Comparison of ENCODE assay signal across 17 cellular contexts in genomic region chr9:93465853-93466252, GRCh38. TPM values are rescaled to one million over a fixed set of nuclear protein-coding genes. Genes with fewer than 3 reads are reported as not detected.
A peak's percentile ranks its signal among the peaks of the same experiment; 100 is the strongest.
DNase-seq lines count a peak whose midpoint lies in the region; ATAC-seq, FAIRE-seq and TF ChIP-seq lines count a peak whose summit lies in the region.
"Had no signal": no experiment of that assay in that cellular context is flagged by ENCODE, and none has a peak within 500 bp of the region (broad histone marks: within the 10 kb centered on the region; RNA-seq: fewer than 3 reads in every experiment).

No MANE protein-coding gene starts in this region.

- ATAC-seq in GM23338 (no peak), K562 (peak; percentile 13; the same call in 2 of the 3 replicates)

- H3K27me3 Mint-ChIP-seq in CD14-positive monocyte (ENCODE audit: low read depth in 3 of 3) (peaks cover 0 to 1% (median 0%) of the 10 kb centered on the region in 3 donors), GM23338 (ENCODE audit: insufficient read depth, low read depth, poor library complexity) (peaks cover 2% of the 10 kb centered on the region)

- H3K9me3 ChIP-seq in K562 (replicated peaks; ENCODE audit: control insufficient read depth, insufficient read depth, low read depth, low read length) (no peaks in the 10 kb centered on the region), mucosa of stomach (ENCODE audit: control insufficient read depth, low read length) (no peaks in the 10 kb centered on the region)
- H3K9me3 ChIP-seq: HAP-1, MG63 had no signal

- intact Hi-C loops in CD14-positive monocyte (cut with micrococcal nuclease) (no loop called here), K562 (cut with micrococcal nuclease) (no loop called here)

- H3K36me3 Mint-ChIP-seq in CD14-positive monocyte (peaks cover 6 to 10% of the 10 kb centered on the region in 2 donors), GM23338 (ENCODE audit: low read depth) (no peaks in the 10 kb centered on the region; the same call in 2 of the 3 replicates)

- H3K27ac Mint-ChIP-seq in CD14-positive monocyte (peak overlapping the region in 6 of 7 donors; percentile 52 to 81 (median 74)), GM23338 (no peak overlapping the region)

- H3K9me1 ChIP-seq in K562 (ENCODE audit: control insufficient read depth, insufficient read depth, low read length): peaks cover 3% of the 10 kb centered on the region

- H3K4me1 Mint-ChIP-seq in CD14-positive monocyte: peaks cover 82% of the 10 kb centered on the region
- peaks cover 73% of the 10 kb centered on the region for H3K4me1 Mint-ChIP-seq in GM23338

- in situ Hi-C loops in K562 (cut with MboI) (no loop called here), G401 (cut with HindIII; ENCODE audit: low sequenced_read_pairs) (no loop called here)

- no peaks in the 10 kb centered on the region for H3K27me3 ChIP-seq in GM23338 (ENCODE audit: insufficient read depth)
- no peaks in the 10 kb centered on the region for H3K27me3 ChIP-seq in K562 (ENCODE audit: control insufficient read depth in 2 of 2, insufficient read depth in 2 of 2, low read length in 2 of 2)
- H3K27me3 ChIP-seq in mucosa of stomach (ENCODE audit: control insufficient read depth, insufficient read depth, low read length): no peaks in the 10 kb centered on the region
- H3K27me3 ChIP-seq: MG63 had no signal

- H3K9ac ChIP-seq in K562 (ENCODE audit: insufficient read depth in 1 of 2, low read depth in 2 of 2, low read length in 2 of 2) (no peak overlapping the region; a peak in 1 of 4 replicates), mucosa of stomach (ENCODE audit: low read length) (peak overlapping the region; percentile 53)

- H3K9me3 Mint-ChIP-seq in CD14-positive monocyte: no peaks in the 10 kb centered on the region
- no peaks in the 10 kb centered on the region for H3K9me3 Mint-ChIP-seq in GM23338
- H3K9me3 Mint-ChIP-seq: neural crest cell had no signal

- H3K4me3 ChIP-seq in GM23338: 0 out of 2 replicates have a peak overlapping the region, but pooled peaks have one; percentile 26
- no peak overlapping the region for H3K4me3 ChIP-seq in K562
- H3K4me3 ChIP-seq in mucosa of stomach (ENCODE audit: low read length): no peak overlapping the region
- H3K4me3 ChIP-seq: HAP-1, MG63 had no signal

- no peak for DNase-seq in CD14-positive monocyte (ENCODE audit: low spot score)
- DNase-seq in GM23338 (ENCODE audit: low spot score): no peak
- DNase-seq in K562 (ENCODE audit: extremely low read depth in 1 of 4, low spot score in 3 of 4): no peak
- no peak for DNase-seq in NCI-H2107 (lab: John Stamatoyannopoulos, UW)
- DNase-seq in COR-L47 (lab: John Stamatoyannopoulos, UW): no peak
- no peak for DNase-seq in G401 (ENCODE audit: low spot score)
- DNase-seq in anterior cingulate cortex (lab: John Stamatoyannopoulos, UW): no peak
- DNase-seq: C1 segment of cervical spinal cord; central memory CD4-positive, alpha-beta T cell; glutamatergic neuron; kidney glomerular epithelial cell; MG63; NCI-H2081 treated with DMSO at 0.1 percent for 48 hours had no signal

- no peaks in the 10 kb centered on the region for H3F3A ChIP-seq in GM23338 (replicated peaks; ENCODE audit: low read depth)

- no TSS peak for BruUV-seq in K562 (replicated peaks; lab: Mats Ljungman, UMichigan)

- TF ChIP-seq RAD21 in K562 (CRISPR knock-in tag; conservative IDR thresholded peaks at IDR 0.05 in 1 of 2, IDR thresholded peaks at IDR 0.05 in 1 of 2): no peak

- no peak for TF ChIP-seq POLR2A in K562 (conservative IDR thresholded peaks at IDR 0.05)

- H3K4me3 Mint-ChIP-seq in CD14-positive monocyte (no peak overlapping the region), GM23338 (peak overlapping the region; percentile 17; the same call in 1 of the 3 replicates)
- H3K4me3 Mint-ChIP-seq: neural crest cell had no signal

- H3K36me3 ChIP-seq in GM23338 (ENCODE audit: insufficient read depth): no peaks in the 10 kb centered on the region
- H3K36me3 ChIP-seq in K562 (ENCODE audit: control insufficient read depth, insufficient read depth, low read length): peaks cover 19% of the 10 kb centered on the region
- no peaks in the 10 kb centered on the region for H3K36me3 ChIP-seq in mucosa of stomach (ENCODE audit: control insufficient read depth, insufficient read depth, low read length)
- H3K36me3 ChIP-seq: HAP-1, MG63 had no signal

- CTCF ChIA-PET in K562 (lab: Yijun Ruan, JAX; ENCODE audit: low intra/inter-chr PET ratio): no interaction called here

- H2AFZ ChIP-seq in GM23338 (no peak overlapping the region), K562 (ENCODE audit: low read depth, low read length) (no peak overlapping the region)

- H3K9me2 ChIP-seq in GM23338 (ENCODE audit: insufficient read depth): no peaks in the 10 kb centered on the region

- H3K79me2 ChIP-seq in GM23338 (replicated peaks; ENCODE audit: insufficient read depth): peaks cover 99% of the 10 kb centered on the region
- H3K79me2 ChIP-seq in K562 (ENCODE audit: control insufficient read depth, insufficient read depth, low read length): peaks cover 100% of the 10 kb centered on the region

- peaks cover 72% of the 10 kb centered on the region for H3K4me1 ChIP-seq in GM23338 (ENCODE audit: insufficient read depth)
- peaks cover 8 to 31% of the 10 kb centered on the region in 2 experiments; a peak in 4 of 5 replicates for H3K4me1 ChIP-seq in K562 (replicated peaks in 1 of 2; ENCODE audit: control insufficient read depth in 2 of 2, insufficient read depth in 2 of 2, low read length in 2 of 2)
- H3K4me1 ChIP-seq in mucosa of stomach (ENCODE audit: control insufficient read depth, insufficient read depth, low read length): peaks cover 71% of the 10 kb centered on the region

- POLR2A ChIA-PET in K562 (lab: Yijun Ruan, JAX): interaction anchor here (0.8 to 4.1 kb wide), 3 partner anchors 9 to 16 kb away, joined by 4 to 53 read pairs (median 13); partner anchors contain the start of gene FAM120AOS

- TF ChIP-seq EP300 in K562 (IDR thresholded peaks at IDR 0.05; ENCODE audit: low read length): no peak

- H3K27ac ChIP-seq in GM23338 (ENCODE audit: low read depth) (0 out of 2 replicates have a peak overlapping the region, but pooled peaks have one; percentile 57), K562 (ENCODE audit: extremely low read depth, low read depth, low read length) (no peak overlapping the region)

- WGBS in K562 (ENCODE audit: insufficient coverage, low coverage, missing lambda C conversion rate): 78% methylated on average over 6 of the region's 6 CpGs

- peak overlapping the region; percentile 41 for H3K4me2 ChIP-seq in GM23338
- no peak overlapping the region for H3K4me2 ChIP-seq in K562 (ENCODE audit: insufficient read depth, low read length)

- TF ChIP-seq CTCF in CD14-positive monocyte (IDR thresholded peaks at IDR 0.05) (no peak), GM23338 (conservative IDR thresholded peaks at IDR 0.05; ENCODE audit: low read depth in 2 of 2) (no peak), K562 (IDR thresholded peaks at IDR 0.05 in 2 of 3, conservative IDR thresholded peaks at IDR 0.05 in 1 of 3; ENCODE audit: insufficient read depth in 2 of 3, low read depth in 1 of 3, low read length in 3 of 3) (no peak)

- H4K20me1 ChIP-seq in GM23338 (replicated peaks; ENCODE audit: insufficient read depth) (peaks cover 39% of the 10 kb centered on the region), K562 (replicated peaks; ENCODE audit: control insufficient read depth, insufficient read depth, low read length) (peaks cover 14% of the 10 kb centered on the region)

- no peak for FAIRE-seq in K562 (lab: Jason Lieb, UNC)
- FAIRE-seq: endothelial cell of umbilical vein had no signal

RNA-seq across cellular contexts. Expression of gene FAM120AOS, which starts 12.5 kb away (rescaled TPM):
- polyA plus RNA-seq in CD14-positive monocyte (10 to 100 TPM; 41.6 to 47.7 TPM), GM23338 (2016; fragmentation: Nextera tagmentation; extraction: Ambion mirVana) (27.5 and 31.5 TPM in 2 replicates), K562 (2011; rRNA removed) (29.6 and 46.1 TPM in 2 replicates), K562 (2014; fragmentation: Illumina TruSeq; extraction: Trizol) (40.5 and 53.4 TPM in 2 replicates), K562 (2014; fragmentation: Nextera tagmentation; extraction: Ambion mirVana) (10 to 100 TPM; 18.8 to 19.4 TPM), K562 (2014; rRNA removed) (39.3 and 41.5 TPM in 2 replicates)
- 38.1 and 40.4 TPM in 2 replicates for total RNA-seq in GM23338 (2014; rRNA removed; shearing (Covaris generic))
- total RNA-seq in K562 (2011; cell fraction: chromatin; rRNA removed; ENCODE audit: low replicate concordance): 28.9 and 38.7 TPM in 2 replicates
- total RNA-seq in K562 (2011; cell fraction: nucleolus; rRNA removed): 29.7 and 37.4 TPM in 2 replicates
- total RNA-seq in K562 (2011; cell fraction: nucleoplasm; rRNA removed): 28.1 and 29.3 TPM in 2 replicates
- total RNA-seq in K562 (2014; rRNA removed) (41.4 and 44.4 TPM in 2 replicates), K562 (2014; rRNA removed; fragmentation: Illumina TruSeq; extraction: Trizol) (39.3 and 42.7 TPM in 2 replicates), K562 (2015; rRNA removed; fragmentation: Illumina TruSeq; extraction: Trizol) (41.7 and 44.3 TPM in 2 replicates), K562 (2021) (39.6 and 43.5 TPM in 2 replicates)
- polyA plus RNA-seq in K562 (2011; cell fraction: cytosol; rRNA removed): 23.3 and 30.5 TPM in 2 replicates
- polyA plus RNA-seq in K562 (2011; cell fraction: nucleus; rRNA removed): 19.8 and 21.6 TPM in 2 replicates
- 35.5 and 37.7 TPM in 2 replicates for polyA plus RNA-seq in K562 (2012)
- polyA minus RNA-seq in K562 (2011; rRNA and poly(A)+ RNA removed): 30.7 and 32.0 TPM in 2 replicates
- 10.5 and 19.3 TPM in 2 replicates for polyA minus RNA-seq in K562 (2011; cell fraction: cytosol; rRNA and poly(A)+ RNA removed)
- 16.7 and 21.9 TPM in 2 replicates for polyA minus RNA-seq in K562 (2011; cell fraction: nucleus; rRNA and poly(A)+ RNA removed)
- total RNA-seq in G401 (2014; rRNA removed; shearing (Covaris generic)): 60.9 and 70.7 TPM in 2 replicates

RNA-seq across cellular contexts. Expression of gene FAM120A, which starts 14.4 kb away (rescaled TPM):
- polyA plus RNA-seq in CD14-positive monocyte (10 to 100 TPM; 10.4 to 12.7 TPM), GM23338 (2016; fragmentation: Nextera tagmentation; extraction: Ambion mirVana) (28.2 and 29.9 TPM in 2 replicates), K562 (2011; rRNA removed) (50.4 and 52.3 TPM in 2 replicates), K562 (2014; fragmentation: Illumina TruSeq; extraction: Trizol) (60.3 and 69.6 TPM in 2 replicates), K562 (2014; fragmentation: Nextera tagmentation; extraction: Ambion mirVana) (10 to 100 TPM in 1 of 2 experiments, 1 to 10 TPM in 1; 8.7 to 10.3 TPM), K562 (2014; rRNA removed) (34.4 and 47.6 TPM in 2 replicates)
- total RNA-seq in GM23338 (2014; rRNA removed; shearing (Covaris generic)): 47.9 and 52.5 TPM in 2 replicates
- total RNA-seq in K562 (2011; cell fraction: chromatin; rRNA removed; ENCODE audit: low replicate concordance): 111 and 132 TPM in 2 replicates
- 71.4 and 76.6 TPM in 2 replicates for total RNA-seq in K562 (2011; cell fraction: nucleolus; rRNA removed)
- 75.8 and 80.5 TPM in 2 replicates for total RNA-seq in K562 (2011; cell fraction: nucleoplasm; rRNA removed)
- total RNA-seq in K562 (2014; rRNA removed) (42.2 and 56.2 TPM in 2 replicates), K562 (2014; rRNA removed; fragmentation: Illumina TruSeq; extraction: Trizol) (38.9 and 41.0 TPM in 2 replicates), K562 (2015; rRNA removed; fragmentation: Illumina TruSeq; extraction: Trizol) (59.5 and 62.1 TPM in 2 replicates), K562 (2021) (71.0 and 72.6 TPM in 2 replicates)
- polyA plus RNA-seq in K562 (2011; cell fraction: cytosol; rRNA removed): 34.5 and 41.7 TPM in 2 replicates
- 56.2 and 77.0 TPM in 2 replicates for polyA plus RNA-seq in K562 (2011; cell fraction: nucleus; rRNA removed)
- polyA plus RNA-seq in K562 (2012): 40.3 and 51.8 TPM in 2 replicates
- 105 and 107 TPM in 2 replicates for polyA minus RNA-seq in K562 (2011; rRNA and poly(A)+ RNA removed)
- polyA minus RNA-seq in K562 (2011; cell fraction: cytosol; rRNA and poly(A)+ RNA removed): 89.4 and 94.9 TPM in 2 replicates
- 102 and 127 TPM in 2 replicates for polyA minus RNA-seq in K562 (2011; cell fraction: nucleus; rRNA and poly(A)+ RNA removed)
- 37.6 and 38.9 TPM in 2 replicates for total RNA-seq in G401 (2014; rRNA removed; shearing (Covaris generic))
